In genomic region chr15:29129221-29129620, GRCh38 we compare ENCODE assay signal across 21 cellular contexts.
DNase-seq lines count a peak whose midpoint lies in the region; ATAC-seq and TF ChIP-seq lines count a peak whose summit lies in the region.
"Had no signal": no experiment of that assay in that cellular context is flagged by ENCODE, and none has a peak within 500 bp of the region (broad histone marks: within the 10 kb centered on the region; RNA-seq: fewer than 3 reads in every experiment).

No MANE protein-coding gene starts in this region.

- no peaks in the 10 kb centered on the region for H3K9me3 Mint-ChIP-seq in activated naive CD4-positive, alpha-beta T cell treated with anti-CD3 and anti-CD28 coated beads, Interleukin-2, amount 10 ng/mL, durations not matched to agents 7 days and 5 days
- no peaks in the 10 kb centered on the region for H3K9me3 Mint-ChIP-seq in activated naive CD4-positive, alpha-beta T cell treated with anti-CD3 and anti-CD28 coated beads, Interleukin-2, amount 50 U/mL, for 72 hours
- H3K9me3 Mint-ChIP-seq in chondrocyte (ENCODE audit: low read depth) = no peaks in the 10 kb centered on the region
- H3K9me3 Mint-ChIP-seq: CD14-positive monocyte; CD4-positive, alpha-beta memory T cell; HFFc6 had no signal

- no peak overlapping the region for H3K4me3 ChIP-seq in BLaER1 treated with 17β-estradiol and CSF1 and Interleukin-3, amounts not matched to agents 10 nM and 100 nM
- H3K4me3 ChIP-seq in osteoblast (ENCODE audit: insufficient read depth, low read length) (no peak overlapping the region), brain microvascular endothelial cell (ENCODE audit: low read depth, low read length) (no peak overlapping the region)
- H3K4me3 ChIP-seq: A549 had no signal

- H4K20me1 ChIP-seq in BLaER1 treated with 17β-estradiol and CSF1 and Interleukin-3, amounts not matched to agents 10 nM and 100 nM = peaks cover 0 to 12% (median 0%) of the 10 kb centered on the region in 11 experiments; a peak in 1 of 22 replicates
- no peaks in the 10 kb centered on the region for H4K20me1 ChIP-seq in osteoblast (ENCODE audit: insufficient read depth, low read length)

- H3K79me2 ChIP-seq in osteoblast (ENCODE audit: insufficient read depth, low read length) = no peaks in the 10 kb centered on the region

- H2AFZ ChIP-seq in osteoblast (ENCODE audit: low read length) = no peak overlapping the region

- no peaks in the 10 kb centered on the region for H3K9me3 ChIP-seq in BLaER1 treated with 17β-estradiol and CSF1 and Interleukin-3, amounts not matched to agents 10 nM and 100 nM (replicated peaks in 1 of 11)
- H3K9me3 ChIP-seq in osteoblast (ENCODE audit: low read depth, low read length) = no peaks in the 10 kb centered on the region
- H3K9me3 ChIP-seq: A549 had no signal

- H3K9ac ChIP-seq in BLaER1 treated with 17β-estradiol and CSF1 and Interleukin-3, amounts not matched to agents 10 nM and 100 nM = no peak overlapping the region

- no peaks in the 10 kb centered on the region for H3K27me3 ChIP-seq in BLaER1 treated with 17β-estradiol and CSF1 and Interleukin-3, amounts not matched to agents 10 nM and 100 nM
- H3K27me3 ChIP-seq in osteoblast (ENCODE audit: insufficient read depth, low read length) (no peaks in the 10 kb centered on the region), brain microvascular endothelial cell (replicated peaks) (no peaks in the 10 kb centered on the region)

- peaks cover 2% of the 10 kb centered on the region for H3K4me1 Mint-ChIP-seq in activated naive CD4-positive, alpha-beta T cell treated with anti-CD3 and anti-CD28 coated beads, Interleukin-2, amount 10 ng/mL, durations not matched to agents 7 days and 5 days
- peaks cover 7% of the 10 kb centered on the region for H3K4me1 Mint-ChIP-seq in chondrocyte (ENCODE audit: low read depth)

- H3K27me3 Mint-ChIP-seq in activated naive CD4-positive, alpha-beta T cell treated with anti-CD3 and anti-CD28 coated beads, Interleukin-2, amount 10 ng/mL, durations not matched to agents 7 days and 5 days = peaks cover 12% of the 10 kb centered on the region
- peaks cover 8% of the 10 kb centered on the region for H3K27me3 Mint-ChIP-seq in chondrocyte (ENCODE audit: low read depth)

- in situ Hi-C loops in brain microvascular endothelial cell (cut with HindIII; ENCODE audit: low pct_ligation_motif_present, low sequenced_read_pairs) = no loop called here

- peak; percentile 3 for DNase-seq in activated naive CD4-positive, alpha-beta T cell treated with anti-CD3 and anti-CD28 coated beads, Interleukin-2, amount 10 ng/mL, durations not matched to agents 7 days and 5 days
- DNase-seq in activated naive CD4-positive, alpha-beta T cell treated with anti-CD3 and anti-CD28 coated beads, Interleukin-2, amount 50 U/mL, for 72 hours (ENCODE audit: low spot score in 2 of 2) = no peak
- DNase-seq in chondrocyte (ENCODE audit: low spot score) (peak; percentile 39), osteoblast (ENCODE audit: insufficient read length, low spot score, missing footprints) (peak; percentile 11), brain microvascular endothelial cell (no peak), HuH-7.5 (ENCODE audit: low spot score) (no peak)
- no peak for DNase-seq in NK-92 treated with Interleukin-12 subunit alpha and Interleukin-12 subunit beta, amount 100 ng/mL, for 24 hours (lab: John Stamatoyannopoulos, UW)
- DNase-seq: AML-193; CD4-positive, alpha-beta memory T cell; DMS153; DMS79 treated with DMSO at 0.1 percent for 48 hours; GF-D8; GOT3; H7; HFFc6 had no signal

- no peak overlapping the region for H3K4me3 Mint-ChIP-seq in activated naive CD4-positive, alpha-beta T cell treated with anti-CD3 and anti-CD28 coated beads, Interleukin-2, amount 10 ng/mL, durations not matched to agents 7 days and 5 days
- no peak overlapping the region for H3K4me3 Mint-ChIP-seq in chondrocyte (ENCODE audit: unreplicated experiment)
- H3K4me3 Mint-ChIP-seq: CD14-positive monocyte; CD4-positive, alpha-beta memory T cell; HFFc6 had no signal

- no peak overlapping the region for H3K27ac ChIP-seq in BLaER1 treated with 17β-estradiol and CSF1 and Interleukin-3, amounts not matched to agents 10 nM and 100 nM
- H3K27ac ChIP-seq in osteoblast (ENCODE audit: low read depth, low read length) (no peak overlapping the region), brain microvascular endothelial cell (no peak overlapping the region)
- H3K27ac ChIP-seq: 22Rv1, A549 had no signal

- TF ChIP-seq CTCF in chondrocyte (IDR thresholded peaks at IDR 0.05) (no peak), osteoblast (IDR thresholded peaks at IDR 0.05; ENCODE audit: extremely low read depth, low read depth, low read length) (no peak), brain microvascular endothelial cell (IDR thresholded peaks at IDR 0.05; ENCODE audit: low read depth, low read length, missing control alignments) (no peak)

- H3K36me3 ChIP-seq in BLaER1 treated with 17β-estradiol and CSF1 and Interleukin-3, amounts not matched to agents 10 nM and 100 nM = no peaks in the 10 kb centered on the region
- H3K36me3 ChIP-seq in osteoblast (ENCODE audit: insufficient read depth, low read length) (no peaks in the 10 kb centered on the region), brain microvascular endothelial cell (replicated peaks) (no peaks in the 10 kb centered on the region)

- CTCF ChIA-PET in activated naive CD4-positive, alpha-beta T cell treated with anti-CD3 and anti-CD28 coated beads, Interleukin-2, amount 10 ng/mL, durations not matched to agents 7 days and 5 days (lab: Charles Lee) = interaction anchor here (0.6 to 1.4 kb wide), 2 partner anchors 11 to 826 kb away, joined by 3 read pairs; no protein-coding TSS in a partner anchor

- H3K4me2 ChIP-seq in BLaER1 treated with 17β-estradiol and CSF1 and Interleukin-3, amounts not matched to agents 10 nM and 100 nM = peak overlapping the region in 7 of 11 experiments; percentile 2 to 49 (median 39); a peak in 8 of 22 replicates
- no peak overlapping the region for H3K4me2 ChIP-seq in osteoblast (ENCODE audit: insufficient read depth, low read length)
- H3K4me2 ChIP-seq: A549 had no signal

- no peak overlapping the region for H3K27ac Mint-ChIP-seq in activated naive CD4-positive, alpha-beta T cell treated with anti-CD3 and anti-CD28 coated beads, Interleukin-2, amount 10 ng/mL, durations not matched to agents 7 days and 5 days
- H3K27ac Mint-ChIP-seq in activated naive CD4-positive, alpha-beta T cell treated with anti-CD3 and anti-CD28 coated beads, Interleukin-2, amount 50 U/mL, for 72 hours = no peak overlapping the region
- no peak overlapping the region for H3K27ac Mint-ChIP-seq in chondrocyte (ENCODE audit: unreplicated experiment)
- H3K27ac Mint-ChIP-seq: CD14-positive monocyte; CD4-positive, alpha-beta memory T cell; HFFc6 had no signal

- H3K36me3 Mint-ChIP-seq in activated naive CD4-positive, alpha-beta T cell treated with anti-CD3 and anti-CD28 coated beads, Interleukin-2, amount 10 ng/mL, durations not matched to agents 7 days and 5 days = no peaks in the 10 kb centered on the region
- H3K36me3 Mint-ChIP-seq in activated naive CD4-positive, alpha-beta T cell treated with anti-CD3 and anti-CD28 coated beads, Interleukin-2, amount 50 U/mL, for 72 hours = no peaks in the 10 kb centered on the region
- H3K36me3 Mint-ChIP-seq in chondrocyte (ENCODE audit: low read depth) = peaks cover 2% of the 10 kb centered on the region
- H3K36me3 Mint-ChIP-seq: CD14-positive monocyte; CD4-positive, alpha-beta memory T cell had no signal

- peaks cover 6 to 36% (median 24%) of the 10 kb centered on the region in 10 experiments; a peak in 17 of 20 replicates for H3K4me1 ChIP-seq in BLaER1 treated with 17β-estradiol and CSF1 and Interleukin-3, amounts not matched to agents 10 nM and 100 nM
- H3K4me1 ChIP-seq in osteoblast (ENCODE audit: insufficient read depth, low read length) = no peaks in the 10 kb centered on the region
- H3K4me1 ChIP-seq: A549 had no signal

- no peak for ATAC-seq in activated naive CD4-positive, alpha-beta T cell treated with anti-CD3 and anti-CD28 coated beads, Interleukin-2, amount 50 U/mL, for 72 hours
- ATAC-seq: A549, HCT116, HepG2 had no signal

Comparison
In these comparisons a context has a peak if more than half of its experiments do, and no peak if none do; other contexts are left out.
1. DNase-seq: peak in activated naive CD4-positive, alpha-beta T cell treated with anti-CD3 and anti-CD28 coated beads, Interleukin-2, amount 10 ng/mL, durations not matched to agents 7 days and 5 days (single experiment), chondrocyte (single experiment) and osteoblast (single experiment); none in activated naive CD4-positive, alpha-beta T cell treated with anti-CD3 and anti-CD28 coated beads, Interleukin-2, amount 50 U/mL, for 72 hours (0 of 2), brain microvascular endothelial cell (single experiment), HuH-7.5 (single experiment) and NK-92 treated with Interleukin-12 subunit alpha and Interleukin-12 subunit beta, amount 100 ng/mL, for 24 hours (single experiment).